In genomic region chr9:111704503-111704902, GRCh38 we compare ENCODE assay signal across 1 cellular context.
TF ChIP-seq lines count a peak whose summit lies in the region.

No MANE protein-coding gene starts in this region.

TF ChIP-seq in GM12878, 131 proteins besides CTCF, POLR2A, EP300 and RAD21 (continued from another document):
- TF ChIP-seq ZNF207 (IDR thresholded peaks at IDR 0.05; ENCODE audit: borderline replicate concordance) (no peak), CBX3 (IDR thresholded peaks at IDR 0.05; ENCODE audit: borderline replicate concordance, low read depth) (no peak), BHLHE40 (IDR thresholded peaks at IDR 0.05; ENCODE audit: borderline replicate concordance in 1 of 2, low read depth in 2 of 2, low read length in 1 of 2) (no peak), MYB (IDR thresholded peaks at IDR 0.05; ENCODE audit: borderline replicate concordance, low read depth, low read length) (no peak), STAT3 (IDR thresholded peaks at IDR 0.05; ENCODE audit: low read depth, low read length) (no peak), E2F4 (IDR thresholded peaks at IDR 0.05; ENCODE audit: low read depth, low read length) (no peak), EGR1 (IDR thresholded peaks at IDR 0.05; ENCODE audit: borderline replicate concordance in 1 of 2, low read depth in 2 of 2, low read length in 2 of 2) (no peak), WRNIP1 (IDR thresholded peaks at IDR 0.05; ENCODE audit: borderline replicate concordance, low read depth, low read length) (no peak), KAT2A (conservative IDR thresholded peaks at IDR 0.05; ENCODE audit: control insufficient read depth, low read depth, low read length) (no peak), SREBF2 (IDR thresholded peaks at IDR 0.05; ENCODE audit: low read length) (no peak), CEBPB (IDR thresholded peaks at IDR 0.05; ENCODE audit: borderline replicate concordance in 1 of 2, low read depth in 2 of 2, low read length in 2 of 2) (no peak), USF2 (IDR thresholded peaks at IDR 0.05; ENCODE audit: borderline replicate concordance, low read depth, low read length) (no peak), CREB1 (IDR thresholded peaks at IDR 0.05; ENCODE audit: low read depth) (no peak)
